In genomic region chr21:33870768-33871167, GRCh38 we compare ENCODE assay signal across 19 cellular contexts. TPM values are rescaled to one million over a fixed set of nuclear protein-coding genes. Genes with fewer than 3 reads are reported as not detected.
DNase-seq lines count a peak whose midpoint lies in the region; ATAC-seq, FAIRE-seq and TF ChIP-seq lines count a peak whose summit lies in the region.
"Had no signal": no experiment of that assay in that cellular context is flagged by ENCODE, and none has a peak within 500 bp of the region (broad histone marks: within the 10 kb centered on the region; RNA-seq: fewer than 3 reads in every experiment).

No MANE protein-coding gene starts in this region.

- H3K4me3 Mint-ChIP-seq in HFFc6 (no peak overlapping the region), nephron progenitor cell (no peak overlapping the region), T-helper 17 cell (no peak overlapping the region)
- H3K4me3 Mint-ChIP-seq: CD4-positive, alpha-beta memory T cell had no signal

- TF ChIP-seq EP300 in K562 (IDR thresholded peaks at IDR 0.05; ENCODE audit: low read length) (no peak; the same call in 1 of the 2 replicates), ovary (IDR thresholded peaks at IDR 0.05) (no peak)

- H3K4me1 Mint-ChIP-seq in HFFc6 (ENCODE audit: low read depth) (peaks cover 38% of the 10 kb centered on the region), nephron progenitor cell (peaks cover 18% of the 10 kb centered on the region), T-helper 17 cell (peaks cover 2% of the 10 kb centered on the region)

- DNase-seq in DMS53 treated with DMSO at 0.1 percent for 48 hours (lab: John Stamatoyannopoulos, UW; ENCODE audit: unreplicated experiment) = peak; percentile 16
- DNase-seq in HFFc6 = no peak
- DNase-seq in K562 (ENCODE audit: extremely low read depth in 1 of 4, low spot score in 3 of 4) = peak in 1 of 4 experiments; percentile 54
- DNase-seq in nephron progenitor cell = no peak
- DNase-seq in T-helper 17 cell = no peak
- DNase-seq in ovary = no peak
- no peak for DNase-seq in hepatic stellate cell (ENCODE audit: low spot score)
- DNase-seq: BE2C; CD4-positive, alpha-beta memory T cell; DND-41; GF-D8; GM23248; Karpas-422; NCI-H1105 treated with DMSO at 0.1 percent for 48 hours; NCI-H187; NCI-H2227 treated with DMSO at 0.1 percent for 48 hours; Peyer's patch; Right ventricle myocardium superior had no signal

- no peak for TF ChIP-seq RAD21 in K562 (CRISPR knock-in tag; conservative IDR thresholded peaks at IDR 0.05 in 1 of 2, IDR thresholded peaks at IDR 0.05 in 1 of 2)

- H3K27me3 Mint-ChIP-seq in HFFc6 (ENCODE audit: insufficient read depth) = peaks cover 3% of the 10 kb centered on the region
- peaks cover 14% of the 10 kb centered on the region for H3K27me3 Mint-ChIP-seq in nephron progenitor cell (ENCODE audit: low read depth, poor library complexity)
- peaks cover 19% of the 10 kb centered on the region for H3K27me3 Mint-ChIP-seq in T-helper 17 cell

- TF ChIP-seq CTCF in HFFc6 (IDR thresholded peaks at IDR 0.05) = no peak
- TF ChIP-seq CTCF in K562 (IDR thresholded peaks at IDR 0.05 in 2 of 3, conservative IDR thresholded peaks at IDR 0.05 in 1 of 3; ENCODE audit: insufficient read depth in 2 of 3, low read depth in 1 of 3, low read length in 3 of 3) = no peak
- no peak for TF ChIP-seq CTCF in nephron progenitor cell (IDR thresholded peaks at IDR 0.05)
- no peak for TF ChIP-seq CTCF in ovary (IDR thresholded peaks at IDR 0.05)

- BruUV-seq in K562 (replicated peaks; lab: Mats Ljungman, UMichigan) = no TSS peak

- CTCF ChIA-PET in K562 (lab: Yijun Ruan, JAX; ENCODE audit: low intra/inter-chr PET ratio) = interaction anchor here (0.6 kb wide), 1 partner anchor 136 kb away, joined by 3 read pairs; no protein-coding TSS in a partner anchor

- WGBS in K562 (ENCODE audit: insufficient coverage, low coverage, missing lambda C conversion rate) = 5% methylated on average over 4 of the region's 4 CpGs
- WGBS in ovary, 3 donors = 88 to 93% (median 90%) methylated on average over 4 of the region's 4 CpGs

- H3K27me3 ChIP-seq in K562 (ENCODE audit: control insufficient read depth in 2 of 2, insufficient read depth in 2 of 2, low read length in 2 of 2) (peaks cover 9 to 23% of the 10 kb centered on the region in 2 experiments; a peak in 4 of 5 replicates), ovary (no peaks in the 10 kb centered on the region)
- H3K27me3 ChIP-seq: BE2C, Peyer's patch had no signal

- H3K9me3 Mint-ChIP-seq in HFFc6 (no peaks in the 10 kb centered on the region), nephron progenitor cell (peaks cover 34% of the 10 kb centered on the region)

- no peaks in the 10 kb centered on the region for H4K20me1 ChIP-seq in K562 (replicated peaks; ENCODE audit: control insufficient read depth, insufficient read depth, low read length)

- H3K36me3 ChIP-seq in K562 (ENCODE audit: control insufficient read depth, insufficient read depth, low read length) (no peaks in the 10 kb centered on the region), ovary (no peaks in the 10 kb centered on the region)
- H3K36me3 ChIP-seq: BE2C, Peyer's patch had no signal

- no peak overlapping the region for H2AFZ ChIP-seq in K562 (ENCODE audit: low read depth, low read length)
- H2AFZ ChIP-seq: GM23248 had no signal

- H3K4me3 ChIP-seq in K562 = no peak overlapping the region
- H3K4me3 ChIP-seq in ovary = no peak overlapping the region
- H3K4me3 ChIP-seq: GM23248, Peyer's patch had no signal

- H3K36me3 Mint-ChIP-seq in HFFc6 (ENCODE audit: low read depth) = no peaks in the 10 kb centered on the region
- H3K36me3 Mint-ChIP-seq in nephron progenitor cell (ENCODE audit: low read depth) = peaks cover 16% of the 10 kb centered on the region
- no peaks in the 10 kb centered on the region for H3K36me3 Mint-ChIP-seq in T-helper 17 cell (ENCODE audit: low read depth)
- H3K36me3 Mint-ChIP-seq: CD4-positive, alpha-beta memory T cell had no signal

- H3K27ac ChIP-seq in K562 (ENCODE audit: extremely low read depth, low read depth, low read length) (no peak overlapping the region), ovary (no peak overlapping the region)
- H3K27ac ChIP-seq: GM23248, Peyer's patch had no signal

- no peak overlapping the region for H3K4me2 ChIP-seq in K562 (ENCODE audit: insufficient read depth, low read length)

- ATAC-seq in K562 (peak; percentile 57), T-helper 17 cell (no peak), HG02623 (IDR thresholded peaks at IDR 0.05; ENCODE audit: unreplicated experiment) (no peak)

- TF ChIP-seq POLR2A in K562 (conservative IDR thresholded peaks at IDR 0.05) (no peak), ovary (IDR thresholded peaks at IDR 0.05) (no peak)

- in situ Hi-C loops in K562 (cut with MboI) = no loop called here

- FAIRE-seq in K562 (lab: Jason Lieb, UNC) = no peak

- H3K4me1 ChIP-seq in K562 (replicated peaks in 1 of 2; ENCODE audit: control insufficient read depth in 2 of 2, insufficient read depth in 2 of 2, low read length in 2 of 2) = no peaks in the 10 kb centered on the region; a peak in 1 of 5 replicates
- no peaks in the 10 kb centered on the region for H3K4me1 ChIP-seq in ovary (ENCODE audit: insufficient read depth)
- H3K4me1 ChIP-seq: BE2C, Peyer's patch had no signal

- no peaks in the 10 kb centered on the region for H3K9me1 ChIP-seq in K562 (ENCODE audit: control insufficient read depth, insufficient read depth, low read length)

- no peaks in the 10 kb centered on the region for H3K79me2 ChIP-seq in K562 (ENCODE audit: control insufficient read depth, insufficient read depth, low read length)

- intact Hi-C loops in K562 (cut with micrococcal nuclease) (loop anchor here (10.0 kb wide), 1 partner anchor 146 kb away; no protein-coding TSS in a partner anchor), ovary (cut with DNase I) (no loop called here)

- POLR2A ChIA-PET in K562 (lab: Yijun Ruan, JAX) = interaction anchor here (1.3 to 1.5 kb wide), 2 partner anchors 21 to 23 kb away, joined by 3 read pairs; no protein-coding TSS in a partner anchor

- no peak overlapping the region for H3K9ac ChIP-seq in K562 (ENCODE audit: insufficient read depth in 1 of 2, low read depth in 2 of 2, low read length in 2 of 2)
- H3K9ac ChIP-seq: GM23248 had no signal

- H3K9me3 ChIP-seq in K562 (replicated peaks; ENCODE audit: control insufficient read depth, insufficient read depth, low read depth, low read length) (no peaks in the 10 kb centered on the region), T-helper 17 cell (ENCODE audit: control insufficient read depth, low read length, poor library complexity, severe bottlenecking) (no peaks in the 10 kb centered on the region), ovary (no peaks in the 10 kb centered on the region)
- H3K9me3 ChIP-seq: BE2C, Peyer's patch had no signal

- H3K27ac Mint-ChIP-seq in HFFc6 (peak overlapping the region; percentile 72), nephron progenitor cell (peak overlapping the region; percentile 48), T-helper 17 cell (no peak overlapping the region)
- H3K27ac Mint-ChIP-seq: CD4-positive, alpha-beta memory T cell had no signal

TF ChIP-seq in K562, 482 proteins besides CTCF, POLR2A, EP300 and RAD21 (continues in another document):
- TF ChIP-seq SOX6 (IDR thresholded peaks at IDR 0.05) = peak; percentile 29; the same call in 1 of the 2 replicates
- no peak for TF ChIP-seq SMAD3 (CRISPR knock-in tag; conservative IDR thresholded peaks at IDR 0.05)
- TF ChIP-seq C11orf30 (IDR thresholded peaks at IDR 0.05; ENCODE audit: low read depth) = peak; percentile 71
- no peak for TF ChIP-seq E2F6 (IDR thresholded peaks at IDR 0.05; ENCODE audit: borderline replicate concordance in 1 of 2, extremely low read depth in 1 of 2, insufficient read depth in 1 of 2, insufficient read length in 1 of 2, low read depth in 1 of 2, low read length in 1 of 2, poor library complexity in 1 of 2, severe bottlenecking in 1 of 2)
- TF ChIP-seq FOXK2 (conservative IDR thresholded peaks at IDR 0.05 in 1 of 2, IDR thresholded peaks at IDR 0.05 in 1 of 2; ENCODE audit: low read depth in 2 of 2) = peak; percentile 82 to 89; a peak in 3 of 4 replicates
- peak; percentile 87 for TF ChIP-seq CBFA2T2 (conservative IDR thresholded peaks at IDR 0.05)
- peak; percentile 36 to 49; a peak in 2 of 4 replicates for TF ChIP-seq NRF1 (conservative IDR thresholded peaks at IDR 0.05 in 1 of 2, IDR thresholded peaks at IDR 0.05 in 1 of 2)
- peak; percentile 65 for TF ChIP-seq NCOR1 (IDR thresholded peaks at IDR 0.05)
- TF ChIP-seq CEBPB (tag; IDR thresholded peaks at IDR 0.05) = 0 out of 2 replicates have a peak, but pooled peaks have one; percentile 21
- TF ChIP-seq CBFA2T3 (IDR thresholded peaks at IDR 0.05) = peak; percentile 89
- peak; percentile 77 for TF ChIP-seq ARID1B (IDR thresholded peaks at IDR 0.05)

RNA-seq across cellular contexts. Expression of gene ATP5PO, which starts 44.8 kb away (rescaled TPM):
- 100 to 1,000 TPM; 175 to 206 (median 192) TPM for total RNA-seq in HFFc6 (2021; fragmentation: NEBNext Ultra II Directional; extraction: Animal tissue kit (Norgen Biotek cat#: 25700))
- 87.2 and 88.1 TPM in 2 replicates for total RNA-seq in K562 (2011; cell fraction: chromatin; rRNA removed; ENCODE audit: low replicate concordance)
- total RNA-seq in K562 (2011; cell fraction: nucleolus; rRNA removed) = 116 and 117 TPM in 2 replicates
- total RNA-seq in K562 (2011; cell fraction: nucleoplasm; rRNA removed) = 142 and 177 TPM in 2 replicates
- 331 and 367 TPM in 2 replicates for total RNA-seq in K562 (2014; rRNA removed)
- total RNA-seq in K562 (2014; rRNA removed; fragmentation: Illumina TruSeq; extraction: Trizol) = 629 and 685 TPM in 2 replicates
- total RNA-seq in K562 (2015; rRNA removed; fragmentation: Illumina TruSeq; extraction: Trizol) = 525 and 540 TPM in 2 replicates
- total RNA-seq in K562 (2021) = 509 and 580 TPM in 2 replicates
- 907 and 1,058 TPM in 2 replicates for polyA plus RNA-seq in K562 (2011; rRNA removed)
- 395 and 662 TPM in 2 replicates for polyA plus RNA-seq in K562 (2011; cell fraction: cytosol; rRNA removed)
- 197 and 359 TPM in 2 replicates for polyA plus RNA-seq in K562 (2011; cell fraction: nucleus; rRNA removed)
- polyA plus RNA-seq in K562 (2012) = 622 and 679 TPM in 2 replicates
- 919 and 926 TPM in 2 replicates for polyA plus RNA-seq in K562 (2014; fragmentation: Illumina TruSeq; extraction: Trizol)
- 1,000 to 10,000 TPM; 2,628 to 2,722 TPM for polyA plus RNA-seq in K562 (2014; fragmentation: Nextera tagmentation; extraction: Ambion mirVana)
- 749 and 808 TPM in 2 replicates for polyA plus RNA-seq in K562 (2014; rRNA removed)
- polyA minus RNA-seq in K562 (2011; rRNA and poly(A)+ RNA removed) = 421 and 488 TPM in 2 replicates
- polyA minus RNA-seq in K562 (2011; cell fraction: cytosol; rRNA and poly(A)+ RNA removed) = 112 and 139 TPM in 2 replicates
- polyA minus RNA-seq in K562 (2011; cell fraction: nucleus; rRNA and poly(A)+ RNA removed) = 67.7 and 113 TPM in 2 replicates
- total RNA-seq in T-helper 17 cell = 100 to 1,000 TPM; 113 to 116 TPM
- total RNA-seq in ovary = 100 to 1,000 TPM; 144 to 221 (median 169) TPM
- polyA plus RNA-seq in ovary = 100 to 1,000 TPM; 252 to 283 TPM
